23 cellular contexts compared by ENCODE assay signal in the genomic region with DNA sequence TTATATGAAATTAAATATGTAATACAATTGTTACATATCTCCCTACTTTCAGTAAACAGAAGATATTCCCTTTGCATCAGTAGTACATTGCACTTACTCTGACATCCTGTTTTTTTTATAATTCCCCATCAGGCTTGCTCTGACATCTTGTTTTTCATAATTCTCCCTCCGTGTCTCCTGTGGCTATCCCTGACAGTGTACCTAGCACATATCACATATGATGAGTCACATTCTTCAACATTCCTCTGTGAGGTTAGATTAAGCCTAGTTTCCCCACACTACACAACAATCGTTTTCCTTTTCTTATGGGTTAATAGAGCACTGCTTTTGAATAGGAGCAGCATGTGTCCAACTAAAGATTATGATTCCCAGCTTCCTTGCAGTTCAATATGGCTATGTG.
"Had no signal": no experiment of that assay in that cellular context is flagged by ENCODE, and none has a peak within 500 bp of the region (broad histone marks: within the 10 kb centered on the region; RNA-seq: fewer than 3 reads in every experiment).

No MANE protein-coding gene starts in this region.

- DNase-seq: cortex of kidney; dorsolateral prefrontal cortex; effector CD8-positive, alpha-beta T cell; kidney; left colon; left ventricle myocardium superior; mesenchymal stem cell; midbrain; psoas muscle; retina; right lobe of liver; stimulated activated CD4-positive, alpha-beta T cell treated with anti-CD3 and anti-CD28 coated beads, Interleukin-2, amount 100 ng/mL, for 24 hours; stimulated activated CD4-positive, alpha-beta T cell treated with anti-CD3 and anti-CD28 coated beads, Interleukin-4, amount 100 ng/mL, for 4 hours; stimulated activated naive B cell treated with anti-CD40 and anti-IgM and Interleukin-4, amounts not matched to agents 10 μg/mL and 1 μg/mL and 100 μg/mL, for 72 hours; stimulated activated naive CD8-positive, alpha-beta T cell treated with anti-CD3 and anti-CD28 coated beads, Interleukin-15, amount 100 ng/mL, for 72 hours; testis; upper lobe of right lung had no signal

- H3K4me1 ChIP-seq: gastroesophageal sphincter, parathyroid adenoma, psoas muscle, right lobe of liver, testis, tibial nerve, upper lobe of right lung had no signal

- H3K27me3 ChIP-seq: hepatocyte, right lobe of liver, testis, tibial nerve, upper lobe of right lung had no signal

- H3K36me3 ChIP-seq: gastroesophageal sphincter, right lobe of liver, tibial nerve, upper lobe of right lung had no signal

- H3K27ac ChIP-seq: dorsolateral prefrontal cortex, gastroesophageal sphincter, hepatocyte, parathyroid adenoma, psoas muscle, right lobe of liver, testis, tibial nerve, upper lobe of right lung had no signal

- H3K9me3 ChIP-seq: gastroesophageal sphincter, psoas muscle, right lobe of liver, testis, tibial nerve, upper lobe of right lung had no signal

- ATAC-seq: esophagus mucosa; gastroesophageal sphincter; left colon; left ventricle myocardium superior; psoas muscle; stimulated activated naive B cell treated with anti-CD40 and anti-IgM and Interleukin-4, amounts not matched to agents 10 μg/mL and 1 μg/mL and 100 μg/mL, for 72 hours; stimulated activated naive CD8-positive, alpha-beta T cell treated with anti-CD3 and anti-CD28 coated beads, Interleukin-15, amount 100 ng/mL, for 72 hours; upper lobe of right lung had no signal

- H3K4me3 ChIP-seq: dorsolateral prefrontal cortex, gastroesophageal sphincter, hepatocyte, lung, psoas muscle, right lobe of liver, testis, tibial nerve, upper lobe of right lung had no signal
